Comparison of ENCODE assay signal across 18 cellular contexts in the genomic region with DNA sequence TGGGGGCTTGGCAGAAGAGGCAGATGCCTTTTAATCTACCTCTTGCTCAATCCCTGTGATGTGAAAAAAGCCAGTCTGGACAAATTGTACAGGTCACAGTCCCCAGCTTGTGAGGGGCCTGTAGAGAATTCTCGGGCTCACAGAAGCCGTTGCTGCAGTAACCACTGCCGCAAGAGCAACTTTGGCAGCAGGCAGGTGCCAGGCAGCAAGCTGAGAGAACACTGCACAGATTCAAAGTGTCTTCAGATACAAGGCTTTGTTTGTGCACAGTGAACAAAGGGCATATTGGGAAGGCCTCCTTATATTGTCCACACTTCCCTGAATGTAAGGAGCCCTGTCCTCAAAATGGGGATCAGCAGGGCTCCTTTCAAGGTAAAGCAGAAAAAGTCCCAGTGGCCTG.
"Had no signal": no experiment of that assay in that cellular context is flagged by ENCODE, and none has a peak within 500 bp of the region (broad histone marks: within the 10 kb centered on the region; RNA-seq: fewer than 3 reads in every experiment).

No MANE protein-coding gene starts in this region.

- DNase-seq: activated CD4-positive, alpha-beta T cell treated with anti-CD3 and anti-CD28 coated beads, Interleukin-2, amount 10 ng/mL, durations not matched to agents 7 days and 5 days; activated CD4-positive, CD25-positive, alpha-beta regulatory T cell; activated CD8-positive, alpha-beta memory T cell treated with anti-CD3 and anti-CD28 coated beads for 24 hours; activated naive CD4-positive, alpha-beta T cell; cortex of kidney; effector CD8-positive, alpha-beta T cell; foreskin keratinocyte; left ventricle myocardium superior; mesenchymal stem cell; stimulated activated CD4-positive, alpha-beta T cell treated with anti-CD3 and anti-CD28 coated beads, Interleukin-12 subunit alpha, Interleukin-12 subunit beta, amount 100 ng/mL, for 4 hours; stimulated activated CD4-positive, alpha-beta T cell treated with anti-CD3 and anti-CD28 coated beads, Interleukin-2, amount 100 ng/mL, for 24 hours; transverse colon had no signal

- H3K27me3 Mint-ChIP-seq: activated CD4-positive, alpha-beta T cell treated with anti-CD3 and anti-CD28 coated beads, Interleukin-2, amount 10 ng/mL, durations not matched to agents 7 days and 5 days; natural killer cell treated with Interleukin-12 subunit alpha and Interleukin-12 subunit beta and Interleukin-15 and Interleukin-18, amount 100 ng/mL, for 72 hours had no signal

- H3K9me3 Mint-ChIP-seq: activated CD4-positive, alpha-beta T cell treated with anti-CD3 and anti-CD28 coated beads, Interleukin-2, amount 10 ng/mL, durations not matched to agents 7 days and 5 days; activated T-helper 1 cell treated with anti-CD3 and anti-CD28 coated beads, Interleukin-12 subunit alpha, Interleukin-12 subunit beta, Interleukin-2, Interleukin-4 antibody, amounts not matched to agents 30 ng/mL and 10 ng/mL and 1 ng/mL, durations not matched to agents 14 hours and 24 hours and 36 hours; natural killer cell treated with Interleukin-12 subunit alpha and Interleukin-12 subunit beta and Interleukin-15 and Interleukin-18, amount 100 ng/mL, for 72 hours had no signal

- H3K4me3 ChIP-seq: cardiac muscle cell, SJSA1, transverse colon, vagina had no signal

- ATAC-seq: foreskin keratinocyte; left ventricle myocardium superior; natural killer cell treated with Interleukin-12 subunit alpha and Interleukin-12 subunit beta and Interleukin-15 and Interleukin-18, amount 100 ng/mL, for 72 hours had no signal

- H3K9me3 ChIP-seq: SJSA1, transverse colon, vagina had no signal

- H3K4me1 ChIP-seq: foreskin keratinocyte, SJSA1, transverse colon, vagina had no signal

- H3K27ac ChIP-seq: cardiac muscle cell, foreskin keratinocyte, SJSA1, transverse colon, vagina had no signal

- H3K27ac Mint-ChIP-seq: activated CD4-positive, alpha-beta T cell treated with anti-CD3 and anti-CD28 coated beads, Interleukin-2, amount 10 ng/mL, durations not matched to agents 7 days and 5 days; activated T-helper 1 cell treated with anti-CD3 and anti-CD28 coated beads, Interleukin-12 subunit alpha, Interleukin-12 subunit beta, Interleukin-2, Interleukin-4 antibody, amounts not matched to agents 30 ng/mL and 10 ng/mL and 1 ng/mL, durations not matched to agents 14 hours and 24 hours and 36 hours; natural killer cell treated with Interleukin-12 subunit alpha and Interleukin-12 subunit beta and Interleukin-15 and Interleukin-18, amount 100 ng/mL, for 72 hours had no signal

- FAIRE-seq: astrocyte had no signal

- H3K27me3 ChIP-seq: cardiac muscle cell, foreskin keratinocyte, SJSA1, transverse colon, vagina had no signal

- H3K4me3 Mint-ChIP-seq: activated CD4-positive, alpha-beta T cell treated with anti-CD3 and anti-CD28 coated beads, Interleukin-2, amount 10 ng/mL, durations not matched to agents 7 days and 5 days; activated T-helper 1 cell treated with anti-CD3 and anti-CD28 coated beads, Interleukin-12 subunit alpha, Interleukin-12 subunit beta, Interleukin-2, Interleukin-4 antibody, amounts not matched to agents 30 ng/mL and 10 ng/mL and 1 ng/mL, durations not matched to agents 14 hours and 24 hours and 36 hours; natural killer cell treated with Interleukin-12 subunit alpha and Interleukin-12 subunit beta and Interleukin-15 and Interleukin-18, amount 100 ng/mL, for 72 hours had no signal

- H3K36me3 ChIP-seq: cardiac muscle cell, transverse colon had no signal
